ENCODE assay signal across 1 cellular context in the genomic region with DNA sequence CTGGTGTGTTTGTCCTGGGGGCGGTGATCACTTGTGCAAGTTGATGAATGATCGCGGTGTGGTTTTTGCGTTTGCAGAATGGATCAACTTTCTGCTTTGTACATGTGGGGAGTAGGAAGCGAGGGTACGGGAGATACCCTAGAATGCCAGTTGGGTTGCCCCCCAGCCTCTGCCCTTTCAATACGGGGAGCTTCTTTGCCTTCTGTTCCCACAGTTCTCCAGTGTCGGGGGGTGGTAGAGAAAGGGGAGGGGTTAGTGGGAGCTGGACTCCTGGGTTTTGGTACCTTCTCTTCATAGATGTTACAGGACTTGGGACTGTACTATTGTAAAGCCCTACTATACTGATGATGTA.
TF ChIP-seq lines count a peak whose summit lies in the region.

No MANE protein-coding gene starts in this region.

TF ChIP-seq in H1, 55 proteins besides CTCF, POLR2A, EP300 and RAD21:
- TF ChIP-seq YY1 (IDR thresholded peaks at IDR 0.05; ENCODE audit: low read depth, low read length), result no peak
- no peak for TF ChIP-seq CTBP2 (IDR thresholded peaks at IDR 0.05; ENCODE audit: borderline replicate concordance, insufficient read depth, insufficient read length, low read length)
- no peak for TF ChIP-seq EGR1 (IDR thresholded peaks at IDR 0.05; ENCODE audit: borderline replicate concordance, low read depth, low read length)
- no peak for TF ChIP-seq NRF1 (IDR thresholded peaks at IDR 0.05; ENCODE audit: low read depth, low read length)
- no peak for TF ChIP-seq NANOG (IDR thresholded peaks at IDR 0.05; ENCODE audit: insufficient read depth, low read depth, low read length, poor library complexity, severe bottlenecking)
- no peak for TF ChIP-seq BCL11A (IDR thresholded peaks at IDR 0.05; ENCODE audit: low read depth in 2 of 2, low read length in 2 of 2)
TF ChIP-seq in H1: peak in this region for 0.
